Comparison of ENCODE assay signal across 22 cellular contexts in genomic region chr19:22595422-22595821, GRCh38. TPM values are rescaled to one million over a fixed set of nuclear protein-coding genes. Genes with fewer than 3 reads are reported as not detected.
"Had no signal": no experiment of that assay in that cellular context is flagged by ENCODE, and none has a peak within 500 bp of the region (broad histone marks: within the 10 kb centered on the region; RNA-seq: fewer than 3 reads in every experiment).

No MANE protein-coding gene starts in this region.

- DNase-seq: Kasumi-1, MM.1S, NCI-H1092 treated with DMSO at 0.1 percent for 48 hours, NCI-H1436, NCI-H187, NCI-H2029, NCI-H2081 treated with DMSO at 0.1 percent for 48 hours, NCI-H2171, NCI-H226, NCI-H446, NCI-H510A, NCI-H524 treated with DMSO at 0.1 percent for 48 hours, NCI-H69, NCI-H774, SHP77 had no signal

- H3K27me3 Mint-ChIP-seq: IgD-negative memory B cell had no signal

- H3K36me3 Mint-ChIP-seq: IgD-negative memory B cell had no signal

- H3K4me3 ChIP-seq: K562 had no signal

- H3K27ac ChIP-seq: HL-60, KMS-11 had no signal

- H3K9me3 ChIP-seq: SK-N-SH had no signal

- H3K27ac Mint-ChIP-seq: IgD-negative memory B cell had no signal

RNA-seq across cellular contexts. Expression of gene ZNF492, which starts 38.7 kb away (rescaled TPM):
- total RNA-seq: M059J, SK-MEL-5 had no signal
